16 cellular contexts compared by ENCODE assay signal in genomic region chr1:84653130-84653680, GRCh38. TPM values are rescaled to one million over a fixed set of nuclear protein-coding genes. Genes with fewer than 3 reads are reported as not detected.
A peak's percentile ranks its signal among the peaks of the same experiment; 100 is the strongest.
DNase-seq lines count a peak whose midpoint lies in the region; ATAC-seq and TF ChIP-seq lines count a peak whose summit lies in the region.
"Had no signal": no experiment of that assay in that cellular context is flagged by ENCODE, and none has a peak within 500 bp of the region (broad histone marks: within the 10 kb centered on the region; RNA-seq: fewer than 3 reads in every experiment).

No MANE protein-coding gene starts in this region.

- no peak overlapping the region for H3K4me3 Mint-ChIP-seq in GM23338
- no peak overlapping the region for H3K4me3 Mint-ChIP-seq in activated T-helper 2 cell treated with anti-CD3 and anti-CD28 coated beads, Interferon-gamma antibody, Interleukin-2, Interleukin-4, amounts not matched to agents 10 μg/mL and 5 μg/mL and 100 μg/mL, durations not matched to agents 14 hours and 24 hours and 36 hours (ENCODE audit: low read depth)
- H3K4me3 Mint-ChIP-seq: activated CD4-positive, alpha-beta T cell treated with anti-CD3 and anti-CD28 coated beads, Interleukin-2, amount 10 ng/mL, durations not matched to agents 24 days and 14 days; T-helper 17 cell had no signal

- no peaks in the 10 kb centered on the region for H3K9me2 ChIP-seq in GM23338 (ENCODE audit: insufficient read depth)

- H2AFZ ChIP-seq in GM23338, result no peak overlapping the region

- CTCF ChIA-PET in Panc1 (lab: Charles Lee), result no interaction called here

- no peaks in the 10 kb centered on the region for H3K4me1 ChIP-seq in GM23338 (ENCODE audit: insufficient read depth)
- H3K4me1 ChIP-seq in Panc1 (ENCODE audit: control insufficient read depth, insufficient read depth, low read length), result no peaks in the 10 kb centered on the region
- H3K4me1 ChIP-seq: BLaER1 had no signal

- peak; percentile 51 for DNase-seq in AG08395 (ENCODE audit: low spot score)
- peak; percentile 13 for DNase-seq in GM23338 (ENCODE audit: low spot score)
- DNase-seq in Panc1 (ENCODE audit: low read depth, low spot score), result no peak
- DNase-seq in fibroblast of peridontal ligament (ENCODE audit: extremely low read depth), result peak; percentile 22
- DNase-seq in islet precursor cell, result no peak
- DNase-seq in activated T-helper 2 cell treated with anti-CD3 and anti-CD28 coated beads, Interferon-gamma antibody, Interleukin-2, Interleukin-4, amounts not matched to agents 10 μg/mL and 5 μg/mL and 100 μg/mL, durations not matched to agents 14 hours and 24 hours and 36 hours (ENCODE audit: low spot score), result no peak
- no peak for DNase-seq in NCI-H2029 treated with DMSO at 0.1 percent for 48 hours (lab: John Stamatoyannopoulos, UW)
- DNase-seq: activated CD4-positive, alpha-beta T cell treated with anti-CD3 and anti-CD28 coated beads, Interleukin-2, amount 10 ng/mL, durations not matched to agents 24 days and 14 days; amygdala; dorsolateral prefrontal cortex; glutamatergic neuron; NCI-H1930; stimulated activated naive CD4-positive, alpha-beta T cell treated with Interleukin-2 at 50 U/mL for 16 hours; T-helper 17 cell had no signal

- peaks cover 55% of the 10 kb centered on the region for H3K36me3 Mint-ChIP-seq in GM23338 (ENCODE audit: low read depth)
- peaks cover 28% of the 10 kb centered on the region for H3K36me3 Mint-ChIP-seq in activated T-helper 2 cell treated with anti-CD3 and anti-CD28 coated beads, Interferon-gamma antibody, Interleukin-2, Interleukin-4, amounts not matched to agents 10 μg/mL and 5 μg/mL and 100 μg/mL, durations not matched to agents 14 hours and 24 hours and 36 hours (ENCODE audit: low read depth)

- no peaks in the 10 kb centered on the region for H3K9me3 ChIP-seq in Panc1 (ENCODE audit: control insufficient read depth, insufficient read depth, low read depth, low read length)
- H3K9me3 ChIP-seq: BLaER1 had no signal

- in situ Hi-C loops in Panc1 (cut with HindIII; ENCODE audit: low pct_unique_long_range_greater_than_20kb, low sequenced_read_pairs), result no loop called here

- H3K27ac Mint-ChIP-seq in GM23338, result no peak overlapping the region
- no peak overlapping the region for H3K27ac Mint-ChIP-seq in activated T-helper 2 cell treated with anti-CD3 and anti-CD28 coated beads, Interferon-gamma antibody, Interleukin-2, Interleukin-4, amounts not matched to agents 10 μg/mL and 5 μg/mL and 100 μg/mL, durations not matched to agents 14 hours and 24 hours and 36 hours
- H3K27ac Mint-ChIP-seq: activated CD4-positive, alpha-beta T cell treated with anti-CD3 and anti-CD28 coated beads, Interleukin-2, amount 10 ng/mL, durations not matched to agents 24 days and 14 days; T-helper 17 cell had no signal

- no peak overlapping the region for H3K4me3 ChIP-seq in GM23338
- H3K4me3 ChIP-seq in Panc1 (ENCODE audit: low read depth in 2 of 2, low read length in 2 of 2), result no peak overlapping the region
- H3K4me3 ChIP-seq: BLaER1, dorsolateral prefrontal cortex had no signal

- ATAC-seq in GM23338 (peak; percentile 39; the same call in 1 of the 3 replicates), Panc1 (peak; percentile 76), GM21360 (IDR thresholded peaks at IDR 0.05; ENCODE audit: unreplicated experiment) (no peak)
- ATAC-seq: T-helper 17 cell had no signal

- BruUV-seq in Panc1 (replicated peaks; lab: Mats Ljungman, UMichigan), result no TSS peak

- H3K27me3 Mint-ChIP-seq in GM23338 (ENCODE audit: insufficient read depth, low read depth, poor library complexity), result no peaks in the 10 kb centered on the region
- H3K27me3 Mint-ChIP-seq in activated T-helper 2 cell treated with anti-CD3 and anti-CD28 coated beads, Interferon-gamma antibody, Interleukin-2, Interleukin-4, amounts not matched to agents 10 μg/mL and 5 μg/mL and 100 μg/mL, durations not matched to agents 14 hours and 24 hours and 36 hours (ENCODE audit: low read depth), result no peaks in the 10 kb centered on the region
- H3K27me3 Mint-ChIP-seq: activated CD4-positive, alpha-beta T cell treated with anti-CD3 and anti-CD28 coated beads, Interleukin-2, amount 10 ng/mL, durations not matched to agents 24 days and 14 days; T-helper 17 cell had no signal

- H3K27me3 ChIP-seq in GM23338 (ENCODE audit: insufficient read depth), result no peaks in the 10 kb centered on the region
- no peaks in the 10 kb centered on the region for H3K27me3 ChIP-seq in Panc1 (ENCODE audit: control insufficient read depth, insufficient read depth, low read length)
- H3K27me3 ChIP-seq: BLaER1, dorsolateral prefrontal cortex had no signal

- H3K36me3 ChIP-seq in GM23338 (ENCODE audit: insufficient read depth) (peaks cover 10% of the 10 kb centered on the region; the same call in 1 of the 2 replicates), Panc1 (ENCODE audit: control insufficient read depth, insufficient read depth, low read length) (peaks cover 50% of the 10 kb centered on the region)

- H3K27ac ChIP-seq in GM23338 (ENCODE audit: low read depth) (no peak overlapping the region), Panc1 (ENCODE audit: low read length) (no peak overlapping the region)
- H3K27ac ChIP-seq: BLaER1 had no signal

- H3F3A ChIP-seq in GM23338 (replicated peaks; ENCODE audit: low read depth), result no peaks in the 10 kb centered on the region

- TF ChIP-seq CTCF in GM23338 (conservative IDR thresholded peaks at IDR 0.05; ENCODE audit: low read depth in 2 of 2), result peak; percentile 27 to 35; a peak in 2 of 4 replicates
- TF ChIP-seq CTCF in Panc1 (IDR thresholded peaks at IDR 0.05), result peak; percentile 45

- POLR2A ChIA-PET in Panc1 (lab: Charles Lee), result no interaction called here

- no peaks in the 10 kb centered on the region for H3K9me3 Mint-ChIP-seq in GM23338
- H3K9me3 Mint-ChIP-seq in activated T-helper 2 cell treated with anti-CD3 and anti-CD28 coated beads, Interferon-gamma antibody, Interleukin-2, Interleukin-4, amounts not matched to agents 10 μg/mL and 5 μg/mL and 100 μg/mL, durations not matched to agents 14 hours and 24 hours and 36 hours, result no peaks in the 10 kb centered on the region
- H3K9me3 Mint-ChIP-seq: activated CD4-positive, alpha-beta T cell treated with anti-CD3 and anti-CD28 coated beads, Interleukin-2, amount 10 ng/mL, durations not matched to agents 24 days and 14 days had no signal

- H3K4me2 ChIP-seq in GM23338, result no peak overlapping the region
- H3K4me2 ChIP-seq: BLaER1 had no signal

- no peaks in the 10 kb centered on the region for H3K79me2 ChIP-seq in GM23338 (replicated peaks; ENCODE audit: insufficient read depth)

- intact Hi-C loops in Panc1 (cut with micrococcal nuclease; ENCODE audit: unreplicated experiment), result loop anchor here (10.0 kb wide), 1 partner anchor 282 kb away; no protein-coding TSS in a partner anchor
- intact Hi-C loops in activated T-helper 2 cell treated with anti-CD3 and anti-CD28 coated beads, Interferon-gamma antibody, Interleukin-2, Interleukin-4, amounts not matched to agents 10 μg/mL and 5 μg/mL and 100 μg/mL, durations not matched to agents 14 hours and 24 hours and 36 hours (cut with micrococcal nuclease), result no loop called here

- H3K4me1 Mint-ChIP-seq in GM23338, result no peaks in the 10 kb centered on the region
- peaks cover 5% of the 10 kb centered on the region for H3K4me1 Mint-ChIP-seq in activated T-helper 2 cell treated with anti-CD3 and anti-CD28 coated beads, Interferon-gamma antibody, Interleukin-2, Interleukin-4, amounts not matched to agents 10 μg/mL and 5 μg/mL and 100 μg/mL, durations not matched to agents 14 hours and 24 hours and 36 hours (ENCODE audit: low read depth)

- H4K20me1 ChIP-seq in GM23338 (replicated peaks; ENCODE audit: insufficient read depth), result no peaks in the 10 kb centered on the region
- H4K20me1 ChIP-seq: BLaER1 had no signal

TF ChIP-seq in GM23338, 12 proteins besides CTCF, POLR2A, EP300 and RAD21:
- no peak for TF ChIP-seq STAT1 (IDR thresholded peaks at IDR 0.05; ENCODE audit: unreplicated experiment)
- TF ChIP-seq, protein P1, sequence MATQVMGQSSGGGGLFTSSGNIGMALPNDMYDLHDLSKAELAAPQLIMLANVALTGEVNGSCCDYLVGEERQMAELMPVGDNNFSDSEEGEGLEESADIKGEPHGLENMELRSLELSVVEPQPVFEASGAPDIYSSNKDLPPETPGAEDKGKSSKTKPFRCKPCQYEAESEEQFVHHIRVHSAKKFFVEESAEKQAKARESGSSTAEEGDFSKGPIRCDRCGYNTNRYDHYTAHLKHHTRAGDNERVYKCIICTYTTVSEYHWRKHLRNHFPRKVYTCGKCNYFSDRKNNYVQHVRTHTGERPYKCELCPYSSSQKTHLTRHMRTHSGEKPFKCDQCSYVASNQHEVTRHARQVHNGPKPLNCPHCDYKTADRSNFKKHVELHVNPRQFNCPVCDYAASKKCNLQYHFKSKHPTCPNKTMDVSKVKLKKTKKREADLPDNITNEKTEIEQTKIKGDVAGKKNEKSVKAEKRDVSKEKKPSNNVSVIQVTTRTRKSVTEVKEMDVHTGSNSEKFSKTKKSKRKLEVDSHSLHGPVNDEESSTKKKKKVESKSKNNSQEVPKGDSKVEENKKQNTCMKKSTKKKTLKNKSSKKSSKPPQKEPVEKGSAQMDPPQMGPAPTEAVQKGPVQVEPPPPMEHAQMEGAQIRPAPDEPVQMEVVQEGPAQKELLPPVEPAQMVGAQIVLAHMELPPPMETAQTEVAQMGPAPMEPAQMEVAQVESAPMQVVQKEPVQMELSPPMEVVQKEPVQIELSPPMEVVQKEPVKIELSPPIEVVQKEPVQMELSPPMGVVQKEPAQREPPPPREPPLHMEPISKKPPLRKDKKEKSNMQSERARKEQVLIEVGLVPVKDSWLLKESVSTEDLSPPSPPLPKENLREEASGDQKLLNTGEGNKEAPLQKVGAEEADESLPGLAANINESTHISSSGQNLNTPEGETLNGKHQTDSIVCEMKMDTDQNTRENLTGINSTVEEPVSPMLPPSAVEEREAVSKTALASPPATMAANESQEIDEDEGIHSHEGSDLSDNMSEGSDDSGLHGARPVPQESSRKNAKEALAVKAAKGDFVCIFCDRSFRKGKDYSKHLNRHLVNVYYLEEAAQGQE (IDR thresholded peaks at IDR 0.05; ENCODE audit: unreplicated experiment), result no peak
- no peak for TF ChIP-seq CREB1 (CRISPR knock-in tag; IDR thresholded peaks at IDR 0.05; ENCODE audit: low read depth)
- no peak for TF ChIP-seq EZH2phosphoT487 (IDR thresholded peaks at IDR 0.05; ENCODE audit: unreplicated experiment)

RNA-seq across cellular contexts. Expression of gene SSX2IP, which starts 37.1 kb away (rescaled TPM):
- total RNA-seq in GM23338 (2014; rRNA removed; shearing (Covaris generic)), result 27.5 and 28.4 TPM in 2 replicates
- 20.1 and 23.2 TPM in 2 replicates for polyA plus RNA-seq in GM23338 (2016; fragmentation: Nextera tagmentation; extraction: Ambion mirVana)
- 81.8 TPM for total RNA-seq in Panc1 (2021; ENCODE audit: unreplicated experiment)
- 24.5 TPM for polyA plus RNA-seq in Panc1 (2012; ENCODE audit: insufficient read length)
- total RNA-seq in activated T-helper 2 cell treated with anti-CD3 and anti-CD28 coated beads, Interferon-gamma antibody, Interleukin-2, Interleukin-4, amounts not matched to agents 10 μg/mL and 5 μg/mL and 100 μg/mL, durations not matched to agents 14 hours and 24 hours and 36 hours, result 12.1 and 13.0 TPM in 2 replicates

Comparison
In these comparisons a context has a peak if more than half of its experiments do, and no peak if none do; other contexts are left out.
1. DNase-seq: peak in AG08395 (single experiment), GM23338 (single experiment) and fibroblast of peridontal ligament (single experiment); none in Panc1 (single experiment), islet precursor cell (single experiment), activated T-helper 2 cell treated with anti-CD3 and anti-CD28 coated beads, Interferon-gamma antibody, Interleukin-2, Interleukin-4, amounts not matched to agents 10 μg/mL and 5 μg/mL and 100 μg/mL, durations not matched to agents 14 hours and 24 hours and 36 hours (single experiment) and NCI-H2029 treated with DMSO at 0.1 percent for 48 hours (single experiment).